8 cellular contexts compared by ENCODE assay signal in genomic region chr2:174597347-174598047, GRCh38. TPM values are rescaled to one million over a fixed set of nuclear protein-coding genes. Genes with fewer than 3 reads are reported as not detected.
DNase-seq lines count a peak whose midpoint lies in the region; ATAC-seq and TF ChIP-seq lines count a peak whose summit lies in the region.

TSS of gene WIPF1 (minus strand) at chr2:174597804. CDS start at chr2:174585573, 12,231 bp downstream.

- H3K9me3 ChIP-seq in right atrium auricular region (no peaks in the 10 kb centered on the region), stomach smooth muscle (ENCODE audit: control insufficient read depth in 2 of 2, low read length in 2 of 2) (no peaks in the 10 kb centered on the region)

- no peaks in the 10 kb centered on the region for H3K36me3 ChIP-seq in right atrium auricular region
- no peaks in the 10 kb centered on the region for H3K36me3 ChIP-seq in stomach smooth muscle (ENCODE audit: control insufficient read depth in 2 of 2, insufficient read depth in 2 of 2, low read length in 2 of 2)

- H3K27ac ChIP-seq in right atrium auricular region (peak within 1 kb of the TSS; percentile 22 to 47), stomach smooth muscle (ENCODE audit: low read length) (peak within 1 kb of the TSS; percentile 25)

- H3K27ac Mint-ChIP-seq in activated naive CD4-positive, alpha-beta T cell treated with anti-CD3 and anti-CD28 coated beads, Interleukin-2, amount 50 U/mL, for 72 hours = peak within 1 kb of the TSS; percentile 95 to 96

- H3K4me1 ChIP-seq in right atrium auricular region = peaks cover 0 to 26% of the 10 kb centered on the region in 2 donors
- peaks cover 2% of the 10 kb centered on the region for H3K4me1 ChIP-seq in stomach smooth muscle (ENCODE audit: control insufficient read depth, insufficient read depth, low read length)

- ATAC-seq in GM18505 (IDR thresholded peaks at IDR 0.05; ENCODE audit: unreplicated experiment) (peak; percentile 39), HG02571 (IDR thresholded peaks at IDR 0.05; ENCODE audit: unreplicated experiment) (peak; percentile 43)
- ATAC-seq in activated naive CD4-positive, alpha-beta T cell treated with anti-CD3 and anti-CD28 coated beads, Interleukin-2, amount 50 U/mL, for 72 hours = peak; percentile 34 to 39

- H3K36me3 Mint-ChIP-seq in activated naive CD4-positive, alpha-beta T cell treated with anti-CD3 and anti-CD28 coated beads, Interleukin-2, amount 50 U/mL, for 72 hours = peaks cover 16 to 39% of the 10 kb centered on the region in 2 donors

- TF ChIP-seq CTCF in right atrium auricular region (IDR thresholded peaks at IDR 0.05) = no peak

- H3K4me3 ChIP-seq in right atrium auricular region (peak within 1 kb of the TSS in 1 of 2 donors; percentile 7), stomach smooth muscle (ENCODE audit: low read length in 2 of 2) (no peak within 1 kb of the TSS)

- H3K27me3 ChIP-seq in right atrium auricular region (no peaks in the 10 kb centered on the region), stomach smooth muscle (ENCODE audit: control insufficient read depth in 1 of 2, insufficient read depth in 2 of 2, low read length in 2 of 2) (no peaks in the 10 kb centered on the region)

- H3K9me3 Mint-ChIP-seq in activated naive CD4-positive, alpha-beta T cell treated with anti-CD3 and anti-CD28 coated beads, Interleukin-2, amount 50 U/mL, for 72 hours = peaks cover 0 to 4% of the 10 kb centered on the region in 2 donors

- H3K9ac ChIP-seq in stomach smooth muscle (ENCODE audit: low read length in 2 of 2) = peak within 1 kb of the TSS in 1 of 2 donors; percentile 43

- TF ChIP-seq POLR2A in GM18505 (IDR thresholded peaks at IDR 0.05; ENCODE audit: borderline replicate concordance, extremely low read depth, insufficient read depth, insufficient read length) = peak; percentile 84

- DNase-seq in NOMO-1 treated with DMSO at 0.1 percent for 48 hours (lab: John Stamatoyannopoulos, UW; ENCODE audit: unreplicated experiment) = peak; percentile 91
- no peak for DNase-seq in activated naive CD4-positive, alpha-beta T cell treated with anti-CD3 and anti-CD28 coated beads, Interleukin-2, amount 50 U/mL, for 72 hours (ENCODE audit: low spot score in 2 of 2)
- DNase-seq in right atrium auricular region (ENCODE audit: low spot score) = no peak
- DNase-seq in glomerular visceral epithelial cell (ENCODE audit: extremely low spot score) = no peak
- no peak for DNase-seq in midbrain (lab: John Stamatoyannopoulos, UW)

RNA-seq across cellular contexts. Expression of gene WIPF1, which starts in this region (rescaled TPM):
- total RNA-seq in activated naive CD4-positive, alpha-beta T cell treated with anti-CD3 and anti-CD28 coated beads, Interleukin-2, amount 50 U/mL, for 72 hours = 100 to 1,000 TPM; 138 to 262 TPM
- 10 to 100 TPM; 12.3 to 17.5 TPM for total RNA-seq in right atrium auricular region

Comparison
In these comparisons a context has a peak if more than half of its experiments do, and no peak if none do; other contexts are left out.
1. RNA of gene WIPF1 (total RNA-seq): 138 to 262 TPM in activated naive CD4-positive, alpha-beta T cell treated with anti-CD3 and anti-CD28 coated beads, Interleukin-2, amount 50 U/mL, for 72 hours; 12.3 to 17.5 TPM in right atrium auricular region; every median in the first group is over 4 times any median in the second.
2. Peak in every context shown above with its lines, with median percentiles within 50 percentile points of each other: ATAC-seq.